Comparison of ENCODE assay signal across 8 cellular contexts in the genomic region with DNA sequence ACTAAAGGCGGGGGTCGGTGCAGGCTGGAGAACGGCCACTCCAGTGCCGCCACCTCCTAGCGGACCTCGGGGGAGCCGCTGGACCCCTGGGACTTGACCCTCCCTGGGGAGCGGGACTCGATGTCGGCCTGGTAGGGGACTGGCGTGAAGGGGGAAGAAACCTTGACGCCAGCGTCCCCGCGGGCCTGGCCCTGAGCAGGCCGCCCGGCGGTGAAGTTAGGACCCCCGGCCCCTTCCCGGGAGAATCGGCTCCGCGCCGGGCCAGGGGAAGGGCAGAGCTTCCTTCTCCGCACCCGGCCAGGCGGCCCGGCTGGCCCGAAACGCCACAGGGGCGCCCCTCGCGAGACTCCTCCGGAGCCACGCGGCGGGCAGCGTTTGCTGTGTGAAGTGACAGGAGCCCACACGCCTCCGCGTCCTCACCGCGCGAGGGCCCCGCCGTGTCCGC. TPM values are rescaled to one million over a fixed set of nuclear protein-coding genes. Genes with fewer than 3 reads are reported as not detected.
DNase-seq lines count a peak whose midpoint lies in the region; ATAC-seq and TF ChIP-seq lines count a peak whose summit lies in the region.

No MANE protein-coding gene starts in this region.

- no peaks in the 10 kb centered on the region for H3K4me1 ChIP-seq in rectal smooth muscle tissue (ENCODE audit: control insufficient read depth, insufficient read depth, low read length)

- CTCF ChIA-PET in activated CD8-positive, alpha-beta T cell treated with anti-CD3 and anti-CD28 coated beads for 36 hours (lab: Charles Lee) = interaction anchor here (1.0 to 2.9 kb wide), 3 partner anchors 28 to 35 kb away, joined by 3 to 16 read pairs (median 3); partner anchors contain the start of gene DCXR

- DNase-seq in activated CD8-positive, alpha-beta T cell treated with anti-CD3 and anti-CD28 coated beads for 36 hours = peak; percentile 43
- no peak for DNase-seq in Right ventricle myocardium superior
- no peak for DNase-seq in foreskin melanocyte
- DNase-seq in DMS79 (lab: John Stamatoyannopoulos, UW) = no peak
- no peak for DNase-seq in GM10266 (ENCODE audit: extremely low spot score)

- peaks cover under 1% of the 10 kb centered on the region for H3K36me3 Mint-ChIP-seq in activated CD8-positive, alpha-beta T cell treated with anti-CD3 and anti-CD28 coated beads for 36 hours (ENCODE audit: low read depth)

- peaks cover 18% of the 10 kb centered on the region for H3K36me3 ChIP-seq in rectal smooth muscle tissue (ENCODE audit: control insufficient read depth, insufficient read depth, low read length)

- peak overlapping the region; percentile 78 for H3K4me3 ChIP-seq in rectal smooth muscle tissue (ENCODE audit: low read length)

- peak overlapping the region; percentile 68 for H3K27ac ChIP-seq in rectal smooth muscle tissue (ENCODE audit: low read depth, low read length)

- H3K27me3 ChIP-seq in rectal smooth muscle tissue (ENCODE audit: control insufficient read depth, insufficient read depth, low read length) = no peaks in the 10 kb centered on the region

- POLR2A ChIA-PET in activated CD8-positive, alpha-beta T cell treated with anti-CD3 and anti-CD28 coated beads for 36 hours (lab: Charles Lee) = interaction anchor here (0.6 to 7.4 kb wide), 18 partner anchors 11 to 195 kb away, joined by 3 to 98 read pairs (median 4); partner anchors contain the start of genes ARHGDIA, DCXR, FASN and GPS1

- no peaks in the 10 kb centered on the region for H3K9me3 Mint-ChIP-seq in activated CD8-positive, alpha-beta T cell treated with anti-CD3 and anti-CD28 coated beads for 36 hours

- no peaks in the 10 kb centered on the region for H3K27me3 Mint-ChIP-seq in activated CD8-positive, alpha-beta T cell treated with anti-CD3 and anti-CD28 coated beads for 36 hours

- peak overlapping the region; percentile 40 for H3K9ac ChIP-seq in rectal smooth muscle tissue (ENCODE audit: low read length)

- H3K4me1 Mint-ChIP-seq in activated CD8-positive, alpha-beta T cell treated with anti-CD3 and anti-CD28 coated beads for 36 hours (ENCODE audit: low read depth) = peaks cover 14% of the 10 kb centered on the region

- ATAC-seq in GM18511 (IDR thresholded peaks at IDR 0.05; ENCODE audit: unreplicated experiment) (peak; percentile 13), HG03097 (IDR thresholded peaks at IDR 0.05; ENCODE audit: low FRiP score, unreplicated experiment) (peak; percentile 18), Right ventricle myocardium superior (ENCODE audit: poor library complexity) (peak; percentile 5)
- ATAC-seq in activated CD8-positive, alpha-beta T cell treated with anti-CD3 and anti-CD28 coated beads for 36 hours = peak; percentile 58

- H3K4me3 Mint-ChIP-seq in activated CD8-positive, alpha-beta T cell treated with anti-CD3 and anti-CD28 coated beads for 36 hours = peak overlapping the region; percentile 75

- no peak for TF ChIP-seq CTCF in activated CD8-positive, alpha-beta T cell treated with anti-CD3 and anti-CD28 coated beads for 36 hours (IDR thresholded peaks at IDR 0.05)
- no peak for TF ChIP-seq CTCF in GM10266 (IDR thresholded peaks at IDR 0.05; ENCODE audit: control insufficient read depth, insufficient read depth, low read depth, missing control alignments)

- intact Hi-C loops in activated CD8-positive, alpha-beta T cell treated with anti-CD3 and anti-CD28 coated beads for 36 hours (cut with micrococcal nuclease) = no loop called here
- intact Hi-C loops in Right ventricle myocardium superior (cut with DNase I) = no loop called here

- H3K27ac Mint-ChIP-seq in activated CD8-positive, alpha-beta T cell treated with anti-CD3 and anti-CD28 coated beads for 36 hours = peak overlapping the region; percentile 61

RNA-seq across cellular contexts. Expression of gene DUS1L, which starts 0.4 kb away (rescaled TPM):
- 100 to 1,000 TPM; 139 to 140 TPM for total RNA-seq in activated CD8-positive, alpha-beta T cell treated with anti-CD3 and anti-CD28 coated beads for 36 hours
- 57.9 TPM for total RNA-seq in Right ventricle myocardium superior

RNA-seq across cellular contexts. Expression of gene GPS1, which starts 13.5 kb away (rescaled TPM):
- 10 to 100 TPM; 82.7 to 88.6 TPM for total RNA-seq in activated CD8-positive, alpha-beta T cell treated with anti-CD3 and anti-CD28 coated beads for 36 hours
- 86.5 TPM for total RNA-seq in Right ventricle myocardium superior

RNA-seq across cellular contexts. Expression of gene RFNG, which starts 13.6 kb away (rescaled TPM):
- total RNA-seq in activated CD8-positive, alpha-beta T cell treated with anti-CD3 and anti-CD28 coated beads for 36 hours = 10 to 100 TPM; 14.2 to 15.3 TPM
- total RNA-seq in Right ventricle myocardium superior = 20.5 TPM

RNA-seq across cellular contexts. Expression of gene DCXR, which starts 27.7 kb away (rescaled TPM):
- total RNA-seq in activated CD8-positive, alpha-beta T cell treated with anti-CD3 and anti-CD28 coated beads for 36 hours = 100 to 1,000 TPM in 1 of 2 experiments, 10 to 100 TPM in 1; 99.2 to 101 TPM
- total RNA-seq in Right ventricle myocardium superior = 178 TPM

RNA-seq across cellular contexts. Expression of gene FASN, which starts 32.8 kb away (rescaled TPM):
- total RNA-seq in activated CD8-positive, alpha-beta T cell treated with anti-CD3 and anti-CD28 coated beads for 36 hours = 100 to 1,000 TPM; 250 to 260 TPM
- 23.0 TPM for total RNA-seq in Right ventricle myocardium superior

Comparison
In these comparisons a context has a peak if more than half of its experiments do, and no peak if none do; other contexts are left out.
1. ATAC-seq: peak in every context shown above with its lines; median percentile 58 in activated CD8-positive, alpha-beta T cell treated with anti-CD3 and anti-CD28 coated beads for 36 hours; 18 in HG03097; 13 in GM18511; 5 in Right ventricle myocardium superior.